In genomic region chr5:64958757-64959391, GRCh38 we compare ENCODE assay signal across 8 cellular contexts.
A peak's percentile ranks its signal among the peaks of the same experiment; 100 is the strongest.
DNase-seq lines count a peak whose midpoint lies in the region; ATAC-seq and TF ChIP-seq lines count a peak whose summit lies in the region.

No MANE protein-coding gene starts in this region.

- H3K9me3 Mint-ChIP-seq in CD14-positive monocyte = peaks cover 0 to 11% (median 5%) of the 10 kb centered on the region in 7 donors
- peaks cover 19% of the 10 kb centered on the region for H3K9me3 Mint-ChIP-seq in HFFc6
- peaks cover 11% of the 10 kb centered on the region for H3K9me3 Mint-ChIP-seq in activated naive CD8-positive, alpha-beta T cell treated with anti-CD3 and anti-CD28 coated beads, Interleukin-2, amount 50 U/mL, for 24 hours
- H3K9me3 Mint-ChIP-seq in stimulated activated naive CD8-positive, alpha-beta T cell treated with anti-CD3 and anti-CD28 coated beads, Interleukin-15, amount 100 ng/mL, for 72 hours = peaks cover 5 to 13% of the 10 kb centered on the region in 2 donors

- H3K4me3 Mint-ChIP-seq in CD14-positive monocyte (no peak overlapping the region), HFFc6 (no peak overlapping the region)
- no peak overlapping the region for H3K4me3 Mint-ChIP-seq in activated naive CD8-positive, alpha-beta T cell treated with anti-CD3 and anti-CD28 coated beads, Interleukin-2, amount 50 U/mL, for 24 hours
- no peak overlapping the region for H3K4me3 Mint-ChIP-seq in stimulated activated naive CD8-positive, alpha-beta T cell treated with anti-CD3 and anti-CD28 coated beads, Interleukin-15, amount 100 ng/mL, for 72 hours

- H3K4me1 Mint-ChIP-seq in CD14-positive monocyte = no peaks in the 10 kb centered on the region
- H3K4me1 Mint-ChIP-seq in HFFc6 (ENCODE audit: low read depth) = peaks cover 20% of the 10 kb centered on the region
- H3K4me1 Mint-ChIP-seq in activated naive CD8-positive, alpha-beta T cell treated with anti-CD3 and anti-CD28 coated beads, Interleukin-2, amount 50 U/mL, for 24 hours = no peaks in the 10 kb centered on the region
- no peaks in the 10 kb centered on the region for H3K4me1 Mint-ChIP-seq in stimulated activated naive CD8-positive, alpha-beta T cell treated with anti-CD3 and anti-CD28 coated beads, Interleukin-15, amount 100 ng/mL, for 72 hours

- no peaks in the 10 kb centered on the region for H3K27me3 ChIP-seq in lung (ENCODE audit: control insufficient read depth, insufficient read depth)

- peak; percentile 21 for TF ChIP-seq CTCF in CD14-positive monocyte (IDR thresholded peaks at IDR 0.05)
- TF ChIP-seq CTCF in HFFc6 (IDR thresholded peaks at IDR 0.05) = peak; percentile 88
- peak; percentile 66 for TF ChIP-seq CTCF in astrocyte of the spinal cord (IDR thresholded peaks at IDR 0.05; ENCODE audit: low read depth, low read length)
- TF ChIP-seq CTCF in lung (IDR thresholded peaks at IDR 0.05; ENCODE audit: control extremely low read depth, extremely low read depth) = peak; percentile 0

- peaks cover 0 to 4% of the 10 kb centered on the region in 2 donors for H3K9me3 ChIP-seq in lung (ENCODE audit: control insufficient read depth in 2 of 2, insufficient read depth in 1 of 2, low read length in 1 of 2)

- no peaks in the 10 kb centered on the region for H3K4me1 ChIP-seq in lung (ENCODE audit: control insufficient read depth in 2 of 2, insufficient read depth in 2 of 2, low read length in 2 of 2)

- H3K27me3 Mint-ChIP-seq in CD14-positive monocyte (ENCODE audit: low read depth in 3 of 3) (no peaks in the 10 kb centered on the region), HFFc6 (ENCODE audit: insufficient read depth) (no peaks in the 10 kb centered on the region)
- no peaks in the 10 kb centered on the region for H3K27me3 Mint-ChIP-seq in activated naive CD8-positive, alpha-beta T cell treated with anti-CD3 and anti-CD28 coated beads, Interleukin-2, amount 50 U/mL, for 24 hours
- no peaks in the 10 kb centered on the region for H3K27me3 Mint-ChIP-seq in stimulated activated naive CD8-positive, alpha-beta T cell treated with anti-CD3 and anti-CD28 coated beads, Interleukin-15, amount 100 ng/mL, for 72 hours

- no peak for ATAC-seq in lung (ENCODE audit: insufficient read depth, low FRiP score)
- no peak for ATAC-seq in activated naive CD8-positive, alpha-beta T cell treated with anti-CD3 and anti-CD28 coated beads, Interleukin-2, amount 50 U/mL, for 24 hours
- no peak for ATAC-seq in stimulated activated naive CD8-positive, alpha-beta T cell treated with anti-CD3 and anti-CD28 coated beads, Interleukin-15, amount 100 ng/mL, for 72 hours

- no peak overlapping the region for H3K4me3 ChIP-seq in astrocyte of the spinal cord (ENCODE audit: low read depth, low read length)
- no peak overlapping the region for H3K4me3 ChIP-seq in lung

- in situ Hi-C loops in astrocyte of the spinal cord (cut with HindIII; ENCODE audit: low sequenced_read_pairs) = no loop called here

- H3K27ac ChIP-seq in lung (ENCODE audit: low read depth in 1 of 2, low read length in 1 of 2) = no peak overlapping the region

- DNase-seq in CD14-positive monocyte (ENCODE audit: low spot score) = no peak
- DNase-seq in HFFc6 = peak; percentile 45
- DNase-seq in astrocyte of the spinal cord (ENCODE audit: low read depth, low spot score) = peak; percentile 66
- no peak for DNase-seq in lung (ENCODE audit: low spot score)
- DNase-seq in activated naive CD8-positive, alpha-beta T cell treated with anti-CD3 and anti-CD28 coated beads, Interleukin-2, amount 50 U/mL, for 24 hours = no peak
- DNase-seq in NCI-H226 = no peak
- DNase-seq in stimulated activated CD4-positive, alpha-beta T cell treated with anti-CD3 and anti-CD28 coated beads, Interleukin-4, amount 100 ng/mL, for 4 hours = no peak
- DNase-seq in stimulated activated naive CD8-positive, alpha-beta T cell treated with anti-CD3 and anti-CD28 coated beads, Interleukin-15, amount 100 ng/mL, for 72 hours = no peak

- H3K36me3 Mint-ChIP-seq in CD14-positive monocyte = peaks cover 0 to 3% of the 10 kb centered on the region in 2 donors
- H3K36me3 Mint-ChIP-seq in HFFc6 (ENCODE audit: low read depth) = peaks cover 24% of the 10 kb centered on the region
- H3K36me3 Mint-ChIP-seq in activated naive CD8-positive, alpha-beta T cell treated with anti-CD3 and anti-CD28 coated beads, Interleukin-2, amount 50 U/mL, for 24 hours (ENCODE audit: low read depth) = peaks cover 9% of the 10 kb centered on the region

- intact Hi-C loops in CD14-positive monocyte (cut with micrococcal nuclease) = no loop called here

- H3K27ac Mint-ChIP-seq in CD14-positive monocyte = no peak overlapping the region
- no peak overlapping the region; the same call in 1 of the 2 replicates for H3K27ac Mint-ChIP-seq in HFFc6
- H3K27ac Mint-ChIP-seq in activated naive CD8-positive, alpha-beta T cell treated with anti-CD3 and anti-CD28 coated beads, Interleukin-2, amount 50 U/mL, for 24 hours = no peak overlapping the region
- no peak overlapping the region for H3K27ac Mint-ChIP-seq in stimulated activated naive CD8-positive, alpha-beta T cell treated with anti-CD3 and anti-CD28 coated beads, Interleukin-15, amount 100 ng/mL, for 72 hours

- H3K36me3 ChIP-seq in lung (ENCODE audit: control insufficient read depth in 2 of 2, insufficient read depth in 2 of 2, low read length in 2 of 2) = no peaks in the 10 kb centered on the region

Comparison
In these comparisons a context has a peak if more than half of its experiments do, and no peak if none do; other contexts are left out.
1. DNase-seq: peak in HFFc6 (single experiment) and astrocyte of the spinal cord (single experiment); none in CD14-positive monocyte (single experiment), lung (single experiment), activated naive CD8-positive, alpha-beta T cell treated with anti-CD3 and anti-CD28 coated beads, Interleukin-2, amount 50 U/mL, for 24 hours (single experiment), NCI-H226 (single experiment), stimulated activated CD4-positive, alpha-beta T cell treated with anti-CD3 and anti-CD28 coated beads, Interleukin-4, amount 100 ng/mL, for 4 hours (0 of 2) and stimulated activated naive CD8-positive, alpha-beta T cell treated with anti-CD3 and anti-CD28 coated beads, Interleukin-15, amount 100 ng/mL, for 72 hours (0 of 2).
2. CTCF ChIP-seq: peak in every context shown above with its lines; median percentile 88 in HFFc6; 66 in astrocyte of the spinal cord; 21 in CD14-positive monocyte; 0 in lung.